Comparison of ENCODE assay signal across 21 cellular contexts in the genomic region with DNA sequence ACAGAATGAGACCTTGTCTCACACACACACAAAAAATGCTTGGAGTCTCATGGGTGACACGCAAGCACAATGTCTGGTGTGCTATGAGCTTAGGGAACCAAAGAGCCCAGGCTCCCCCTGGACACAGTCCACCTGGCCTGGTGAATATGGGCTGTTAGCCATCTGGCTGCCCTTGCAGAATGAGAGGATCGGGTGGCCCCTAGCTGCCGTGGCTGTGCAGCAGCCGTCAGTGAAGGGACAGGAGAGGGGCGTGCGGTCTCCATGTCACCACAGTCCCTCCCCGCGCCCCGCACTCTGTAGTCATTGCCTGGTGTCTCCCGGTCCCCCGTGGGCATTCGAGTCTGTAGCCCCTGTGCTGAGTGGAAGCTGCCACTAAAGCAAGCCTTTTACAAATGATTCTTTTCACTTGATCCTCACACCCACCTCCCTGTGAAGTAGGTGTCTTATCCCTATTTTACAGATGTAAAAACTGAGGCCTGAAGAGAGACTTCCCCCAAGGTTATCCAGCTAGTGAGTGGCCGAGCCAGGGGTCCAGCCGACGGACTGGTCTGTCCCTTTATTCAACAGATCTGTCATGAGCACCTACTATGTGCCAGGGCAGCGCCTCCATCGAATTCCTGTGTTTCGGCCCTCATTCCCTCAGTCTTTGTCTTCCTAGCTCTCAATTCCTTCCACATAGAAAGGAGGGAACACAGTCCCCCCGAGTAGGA. TPM values are rescaled to one million over a fixed set of nuclear protein-coding genes. Genes with fewer than 3 reads are reported as not detected.
DNase-seq lines count a peak whose midpoint lies in the region; ATAC-seq, FAIRE-seq and TF ChIP-seq lines count a peak whose summit lies in the region.
"Had no signal": no experiment of that assay in that cellular context is flagged by ENCODE, and none has a peak within 500 bp of the region (broad histone marks: within the 10 kb centered on the region; RNA-seq: fewer than 3 reads in every experiment).

No MANE protein-coding gene starts in this region.

- H3K79me2 ChIP-seq in SK-N-SH (ENCODE audit: insufficient read depth) (no peaks in the 10 kb centered on the region), HepG2 (ENCODE audit: insufficient read depth, low read length) (no peaks in the 10 kb centered on the region), hepatocyte (no peaks in the 10 kb centered on the region)

- H3K27ac ChIP-seq in SK-N-SH (ENCODE audit: low read depth in 2 of 2, low read length in 1 of 2) (no peak overlapping the region), HepG2 (ENCODE audit: extremely low read length, insufficient read depth, low read length) (no peak overlapping the region), hepatocyte (no peak overlapping the region), A673 (ENCODE audit: low read depth, low read length, poor library complexity, severe bottlenecking) (no peak overlapping the region)
- H3K27ac ChIP-seq: SK-N-MC had no signal

- peaks cover 30% of the 10 kb centered on the region for H3K36me3 Mint-ChIP-seq in endothelial cell (ENCODE audit: low read depth, unreplicated experiment)
- H3K36me3 Mint-ChIP-seq in activated T-helper 1 cell treated with anti-CD3 and anti-CD28 coated beads, Interleukin-12 subunit alpha, Interleukin-12 subunit beta, Interleukin-2, Interleukin-4 antibody, amounts not matched to agents 30 ng/mL and 10 ng/mL and 1 ng/mL, durations not matched to agents 14 hours and 24 hours and 36 hours (ENCODE audit: low read depth), result peaks cover 19% of the 10 kb centered on the region

- H3K9me3 Mint-ChIP-seq in endothelial cell (ENCODE audit: unreplicated experiment), result no peaks in the 10 kb centered on the region
- H3K9me3 Mint-ChIP-seq in activated T-helper 1 cell treated with anti-CD3 and anti-CD28 coated beads, Interleukin-12 subunit alpha, Interleukin-12 subunit beta, Interleukin-2, Interleukin-4 antibody, amounts not matched to agents 30 ng/mL and 10 ng/mL and 1 ng/mL, durations not matched to agents 14 hours and 24 hours and 36 hours, result no peaks in the 10 kb centered on the region
- H3K9me3 Mint-ChIP-seq: CD4-positive, CD25-positive, alpha-beta regulatory T cell had no signal

- no peak for TF ChIP-seq POLR2A in HepG2 (IDR thresholded peaks at IDR 0.05; ENCODE audit: insufficient read depth in 1 of 2, low read depth in 2 of 2, low read length in 2 of 2)

- no peak overlapping the region for H3K4me3 ChIP-seq in SK-N-SH (ENCODE audit: low read depth in 2 of 2, low read length in 1 of 2)
- no peak overlapping the region for H3K4me3 ChIP-seq in HepG2 (replicated peaks in 1 of 3; ENCODE audit: insufficient read depth in 1 of 3, low read depth in 2 of 3, low read length in 3 of 3)
- H3K4me3 ChIP-seq in hepatocyte, result no peak overlapping the region
- no peak overlapping the region for H3K4me3 ChIP-seq in A673 (ENCODE audit: low read depth, low read length, poor library complexity, severe bottlenecking)
- H3K4me3 ChIP-seq: SK-N-MC had no signal

- no peaks in the 10 kb centered on the region for H4K20me1 ChIP-seq in SK-N-SH (ENCODE audit: insufficient read depth)
- no peaks in the 10 kb centered on the region for H4K20me1 ChIP-seq in HepG2 (ENCODE audit: insufficient read depth, low read length)
- no peaks in the 10 kb centered on the region for H4K20me1 ChIP-seq in hepatocyte (ENCODE audit: insufficient read depth, poor library complexity, severe bottlenecking)

- no peak for ATAC-seq in SK-N-SH treated with all-trans-retinoic acid at 6 μM for 48 hours
- no peak for ATAC-seq in HepG2
- ATAC-seq: HCT116, PC-3 had no signal

- TF ChIP-seq EP300 in SK-N-SH (IDR thresholded peaks at IDR 0.05; ENCODE audit: borderline replicate concordance in 1 of 2, low read depth in 1 of 2, low read length in 1 of 2) (no peak), HepG2 (IDR thresholded peaks at IDR 0.05; ENCODE audit: low read depth in 2 of 2, low read length in 2 of 2) (no peak), HepG2 (CRISPR knock-in tag; IDR thresholded peaks at IDR 0.05; ENCODE audit: borderline replicate concordance) (no peak)

- H3K9me2 ChIP-seq in SK-N-SH (no peaks in the 10 kb centered on the region), hepatocyte (replicated peaks; ENCODE audit: insufficient read depth) (no peaks in the 10 kb centered on the region)

- DNase-seq in SK-N-SH, result no peak
- DNase-seq in endothelial cell (ENCODE audit: low spot score), result no peak
- no peak for DNase-seq in HepG2 (ENCODE audit: low spot score)
- no peak for DNase-seq in hepatocyte (ENCODE audit: low spot score)
- no peak for DNase-seq in activated T-helper 1 cell treated with anti-CD3 and anti-CD28 coated beads, Interleukin-12 subunit alpha, Interleukin-12 subunit beta, Interleukin-2, Interleukin-4 antibody, amounts not matched to agents 30 ng/mL and 10 ng/mL and 1 ng/mL, durations not matched to agents 14 hours and 24 hours and 36 hours (ENCODE audit: low spot score)
- no peak for DNase-seq in A673 (ENCODE audit: low spot score)
- no peak for DNase-seq in Ammon's horn (ENCODE audit: low spot score)
- DNase-seq: Calu3; CD4-positive, CD25-positive, alpha-beta regulatory T cell; DMS79; GDM1; IMR-90; NCI-H1930; NCI-H526; PC-3 had no signal

- no peaks in the 10 kb centered on the region for H3K27me3 ChIP-seq in SK-N-SH (ENCODE audit: insufficient read depth)
- no peaks in the 10 kb centered on the region for H3K27me3 ChIP-seq in HepG2 (ENCODE audit: control insufficient read depth in 1 of 2, insufficient read depth in 2 of 2, low read length in 2 of 2)
- H3K27me3 ChIP-seq in hepatocyte, result no peaks in the 10 kb centered on the region
- no peaks in the 10 kb centered on the region for H3K27me3 ChIP-seq in A673 (replicated peaks; ENCODE audit: insufficient read depth, low read depth, low read length, poor library complexity)

- H3K4me1 Mint-ChIP-seq in endothelial cell (ENCODE audit: unreplicated experiment), result peaks cover 4% of the 10 kb centered on the region
- peaks cover 16% of the 10 kb centered on the region for H3K4me1 Mint-ChIP-seq in activated T-helper 1 cell treated with anti-CD3 and anti-CD28 coated beads, Interleukin-12 subunit alpha, Interleukin-12 subunit beta, Interleukin-2, Interleukin-4 antibody, amounts not matched to agents 30 ng/mL and 10 ng/mL and 1 ng/mL, durations not matched to agents 14 hours and 24 hours and 36 hours (ENCODE audit: low read depth)

- FAIRE-seq in HepG2 (lab: Jason Lieb, UNC), result no peak
- FAIRE-seq: A204.1, GM12892, GM19239 had no signal

- intact Hi-C loops in HepG2 (cut with micrococcal nuclease; ENCODE audit: unreplicated experiment), result no loop called here
- intact Hi-C loops in activated T-helper 1 cell treated with anti-CD3 and anti-CD28 coated beads, Interleukin-12 subunit alpha, Interleukin-12 subunit beta, Interleukin-2, Interleukin-4 antibody, amounts not matched to agents 30 ng/mL and 10 ng/mL and 1 ng/mL, durations not matched to agents 14 hours and 24 hours and 36 hours (cut with micrococcal nuclease), result no loop called here
- intact Hi-C loops in A673 (cut with micrococcal nuclease; ENCODE audit: unreplicated experiment), result no loop called here

- H3K4me2 ChIP-seq in SK-N-SH, result no peak overlapping the region
- H3K4me2 ChIP-seq in HepG2 (ENCODE audit: low read depth, low read length), result no peak overlapping the region
- no peak overlapping the region for H3K4me2 ChIP-seq in hepatocyte

- H2AFZ ChIP-seq in SK-N-SH (ENCODE audit: low read depth) (no peak overlapping the region), HepG2 (ENCODE audit: low read length) (no peak overlapping the region), hepatocyte (no peak overlapping the region)

- POLR2A ChIA-PET in SK-N-SH (lab: Yijun Ruan, JAX) (interaction anchor here (0.6 to 1.2 kb wide), 2 partner anchors 63 to 122 kb away, joined by 3 read pairs; no protein-coding TSS in a partner anchor), HepG2 (lab: Yijun Ruan, JAX) (no interaction called here), A673 (lab: Charles Lee; ENCODE audit: low non-redundant PET) (no interaction called here)

- H3K9ac ChIP-seq in SK-N-SH, result no peak overlapping the region
- H3K9ac ChIP-seq in HepG2 (ENCODE audit: insufficient read depth, low read depth, low read length), result no peak overlapping the region

- H3K9me3 ChIP-seq in SK-N-SH, result no peaks in the 10 kb centered on the region
- no peaks in the 10 kb centered on the region for H3K9me3 ChIP-seq in HepG2 (ENCODE audit: low read length)
- no peaks in the 10 kb centered on the region for H3K9me3 ChIP-seq in hepatocyte (ENCODE audit: low read depth)
- no peaks in the 10 kb centered on the region for H3K9me3 ChIP-seq in A673 (ENCODE audit: low read depth, low read length, poor library complexity, severe bottlenecking)

- peaks cover 0 to 7% of the 10 kb centered on the region in 2 experiments for H3K36me3 ChIP-seq in SK-N-SH (replicated peaks in 1 of 2; ENCODE audit: control insufficient read depth in 1 of 2, insufficient read depth in 2 of 2, low read length in 1 of 2)
- peaks cover 4 to 40% of the 10 kb centered on the region in 2 experiments; a peak in 4 of 5 replicates for H3K36me3 ChIP-seq in HepG2 (replicated peaks in 1 of 2; ENCODE audit: control insufficient read depth in 1 of 2, insufficient read depth in 2 of 2, low read length in 2 of 2)
- H3K36me3 ChIP-seq in hepatocyte (replicated peaks; ENCODE audit: insufficient read depth, low read depth), result no peaks in the 10 kb centered on the region
- H3K36me3 ChIP-seq in A673 (ENCODE audit: insufficient read depth, low read length, poor library complexity, severe bottlenecking), result peaks cover 29% of the 10 kb centered on the region

- no peak for TF ChIP-seq CTCF in SK-N-SH (IDR thresholded peaks at IDR 0.05)
- no peak for TF ChIP-seq CTCF in endothelial cell (IDR thresholded peaks at IDR 0.05; ENCODE audit: unreplicated experiment)
- TF ChIP-seq CTCF in HepG2 (CRISPR knock-in tag; IDR thresholded peaks at IDR 0.05), result no peak
- no peak for TF ChIP-seq CTCF in hepatocyte (IDR thresholded peaks at IDR 0.05; ENCODE audit: poor library complexity)
- TF ChIP-seq CTCF in A673 (conservative IDR thresholded peaks at IDR 0.05; ENCODE audit: low read depth, low read length), result no peak

- CTCF ChIA-PET in SK-N-SH (lab: Yijun Ruan, JAX), result interaction anchor here (0.8 to 14.2 kb wide), 8 partner anchors 20 to 253 kb away, joined by 3 to 175 read pairs (median 5); partner anchors contain the start of gene FAM222A
- CTCF ChIA-PET in HepG2 (lab: Yijun Ruan, JAX; ENCODE audit: low intra/inter-chr PET ratio, low total read pairs), result no interaction called here
- CTCF ChIA-PET in A673 (lab: Charles Lee), result no interaction called here

- in situ Hi-C loops in HepG2 (cut with HindIII; ENCODE audit: extremely low pct_ligation_motif_present, low pct_unique_long_range_greater_than_20kb), result no loop called here

- peaks cover 0 to 41% of the 10 kb centered on the region in 2 experiments; a peak in 2 of 4 replicates for H3K4me1 ChIP-seq in SK-N-SH (ENCODE audit: control insufficient read depth in 1 of 2, insufficient read depth in 2 of 2, low read depth in 1 of 2, low read length in 1 of 2)
- H3K4me1 ChIP-seq in HepG2 (ENCODE audit: insufficient read depth, low read length), result peaks cover 27% of the 10 kb centered on the region
- peaks cover 3% of the 10 kb centered on the region for H3K4me1 ChIP-seq in hepatocyte (ENCODE audit: insufficient read depth)
- no peaks in the 10 kb centered on the region for H3K4me1 ChIP-seq in A673 (ENCODE audit: insufficient read depth, low read length, poor library complexity, severe bottlenecking)

- no peak overlapping the region for H3K27ac Mint-ChIP-seq in endothelial cell (ENCODE audit: unreplicated experiment)
- no peak overlapping the region for H3K27ac Mint-ChIP-seq in activated T-helper 1 cell treated with anti-CD3 and anti-CD28 coated beads, Interleukin-12 subunit alpha, Interleukin-12 subunit beta, Interleukin-2, Interleukin-4 antibody, amounts not matched to agents 30 ng/mL and 10 ng/mL and 1 ng/mL, durations not matched to agents 14 hours and 24 hours and 36 hours
- H3K27ac Mint-ChIP-seq: CD4-positive, CD25-positive, alpha-beta regulatory T cell had no signal

- WGBS in SK-N-SH (ENCODE audit: low lambda C conversion rate), result 86% methylated on average over 15 of the region's 19 CpGs
- 92% methylated on average over 13 of the region's 19 CpGs for WGBS in HepG2 (ENCODE audit: low lambda C conversion rate)
- WGBS in hepatocyte (ENCODE audit: low lambda C conversion rate, missing lambda C conversion rate), result 96% methylated on average over 19 of the region's 19 CpGs

- BruUV-seq in HepG2 (replicated peaks; lab: Mats Ljungman, UMichigan) (no TSS peak), A673 (replicated peaks; lab: Mats Ljungman, UMichigan) (no TSS peak)

- H3K4me3 Mint-ChIP-seq in endothelial cell (ENCODE audit: unreplicated experiment), result peak overlapping the region; percentile 71
- H3K4me3 Mint-ChIP-seq in activated T-helper 1 cell treated with anti-CD3 and anti-CD28 coated beads, Interleukin-12 subunit alpha, Interleukin-12 subunit beta, Interleukin-2, Interleukin-4 antibody, amounts not matched to agents 30 ng/mL and 10 ng/mL and 1 ng/mL, durations not matched to agents 14 hours and 24 hours and 36 hours, result no peak overlapping the region
- H3K4me3 Mint-ChIP-seq: CD4-positive, CD25-positive, alpha-beta regulatory T cell had no signal

- TF ChIP-seq RAD21 in SK-N-SH (IDR thresholded peaks at IDR 0.05; ENCODE audit: low read length) (0 out of 2 replicates have a peak, but pooled peaks have one; percentile 18), HepG2 (CRISPR knock-in tag; IDR thresholded peaks at IDR 0.05) (no peak)

- H3F3A ChIP-seq in SK-N-SH (replicated peaks; ENCODE audit: insufficient read depth), result peaks cover 3% of the 10 kb centered on the region

- H3K27me3 Mint-ChIP-seq in endothelial cell (ENCODE audit: unreplicated experiment), result peaks cover 8% of the 10 kb centered on the region
- peaks cover 7% of the 10 kb centered on the region for H3K27me3 Mint-ChIP-seq in activated T-helper 1 cell treated with anti-CD3 and anti-CD28 coated beads, Interleukin-12 subunit alpha, Interleukin-12 subunit beta, Interleukin-2, Interleukin-4 antibody, amounts not matched to agents 30 ng/mL and 10 ng/mL and 1 ng/mL, durations not matched to agents 14 hours and 24 hours and 36 hours (ENCODE audit: insufficient read depth)
- H3K27me3 Mint-ChIP-seq: CD4-positive, CD25-positive, alpha-beta regulatory T cell had no signal

RNA-seq across cellular contexts. Expression of gene MVK, which starts 18.8 kb away (rescaled TPM):
- polyA plus RNA-seq in SK-N-SH (2012; rRNA removed) (6.3 and 7.0 TPM in 2 replicates), HepG2 (2011; rRNA removed) (11.6 and 22.5 TPM in 2 replicates), hepatocyte (16.0 and 18.3 TPM in 2 replicates)
- polyA plus RNA-seq in SK-N-SH (2012; cell fraction: cytosol; rRNA removed), result 2.8 and 5.3 TPM in 2 replicates
- 9.3 and 10.3 TPM in 2 replicates for polyA plus RNA-seq in SK-N-SH (2012; cell fraction: nucleus; rRNA removed)
- total RNA-seq in endothelial cell (ENCODE audit: unreplicated experiment) (40.7 TPM), HepG2 (2016; rRNA removed; fragmentation: Illumina TruSeq; extraction: Trizol) (47.1 and 66.9 TPM in 2 replicates), hepatocyte (32.8 and 34.3 TPM in 2 replicates), A673 (2021) (45.4 and 56.0 TPM in 2 replicates)
- total RNA-seq in HepG2 (2016; cell fraction: cytosol; rRNA removed; fragmentation: Illumina TruSeq; extraction: Trizol; ENCODE audit: low read depth), result 15.1 and 17.9 TPM in 2 replicates
- total RNA-seq in HepG2 (2016; cell fraction: insoluble cytoplasmic fraction; rRNA removed; fragmentation: Illumina TruSeq; extraction: Trizol), result 40.9 and 70.6 TPM in 2 replicates
- total RNA-seq in HepG2 (2016; cell fraction: membrane; rRNA removed; fragmentation: Illumina TruSeq; extraction: Trizol), result 34.1 and 39.6 TPM in 2 replicates
- total RNA-seq in HepG2 (2016; cell fraction: nucleus; rRNA removed; fragmentation: Illumina TruSeq; extraction: Trizol), result 38.8 and 47.2 TPM in 2 replicates
- polyA plus RNA-seq in HepG2 (2011; cell fraction: cytosol; rRNA removed), result 12.4 and 13.5 TPM in 2 replicates
- 32.0 and 47.6 TPM in 2 replicates for polyA plus RNA-seq in HepG2 (2011; cell fraction: nucleus; rRNA removed)
- polyA plus RNA-seq in HepG2 (2012), result 19.2 and 28.6 TPM in 2 replicates
- 16.3 and 19.9 TPM in 2 replicates for polyA plus RNA-seq in HepG2 (2016; cell fraction: cytosol; fragmentation: Illumina TruSeq; extraction: Trizol; ENCODE audit: low read depth)
- polyA plus RNA-seq in HepG2 (2016; cell fraction: insoluble cytoplasmic fraction; fragmentation: Illumina TruSeq; extraction: Trizol; ENCODE audit: low read depth), result 42.0 and 50.4 TPM in 2 replicates
- 26.9 and 30.0 TPM in 2 replicates for polyA plus RNA-seq in HepG2 (2016; cell fraction: membrane; fragmentation: Illumina TruSeq; extraction: Trizol; ENCODE audit: low read depth)
- 78.2 and 82.6 TPM in 2 replicates for polyA plus RNA-seq in HepG2 (2016; cell fraction: nucleus; fragmentation: Illumina TruSeq; extraction: Trizol; ENCODE audit: insufficient read depth, low read depth)
- polyA minus RNA-seq in HepG2 (2011; rRNA and poly(A)+ RNA removed; ENCODE audit: low replicate concordance), result 19.6 and 22.9 TPM in 2 replicates
- 6.1 and 8.0 TPM in 2 replicates for polyA minus RNA-seq in HepG2 (2011; cell fraction: cytosol; rRNA and poly(A)+ RNA removed)
- 12.2 and 21.1 TPM in 2 replicates for polyA minus RNA-seq in HepG2 (2011; cell fraction: nucleus; rRNA and poly(A)+ RNA removed)
- total RNA-seq in activated T-helper 1 cell treated with anti-CD3 and anti-CD28 coated beads, Interleukin-12 subunit alpha, Interleukin-12 subunit beta, Interleukin-2, Interleukin-4 antibody, amounts not matched to agents 30 ng/mL and 10 ng/mL and 1 ng/mL, durations not matched to agents 14 hours and 24 hours and 36 hours, result 14.2 and 15.8 TPM in 2 replicates

RNA-seq across cellular contexts. Expression of gene MMAB, which starts 19.0 kb away (rescaled TPM):
- 14.8 and 15.9 TPM in 2 replicates for polyA plus RNA-seq in SK-N-SH (2012; rRNA removed)
- polyA plus RNA-seq in SK-N-SH (2012; cell fraction: cytosol; rRNA removed), result 11.7 and 14.3 TPM in 2 replicates
- polyA plus RNA-seq in SK-N-SH (2012; cell fraction: nucleus; rRNA removed), result 18.6 and 20.3 TPM in 2 replicates
- 41.6 TPM for total RNA-seq in endothelial cell (ENCODE audit: unreplicated experiment)
- total RNA-seq in HepG2 (2016; rRNA removed; fragmentation: Illumina TruSeq; extraction: Trizol), result 77.3 and 112 TPM in 2 replicates
- total RNA-seq in HepG2 (2016; cell fraction: cytosol; rRNA removed; fragmentation: Illumina TruSeq; extraction: Trizol; ENCODE audit: low read depth), result 32.4 and 42.7 TPM in 2 replicates
- total RNA-seq in HepG2 (2016; cell fraction: insoluble cytoplasmic fraction; rRNA removed; fragmentation: Illumina TruSeq; extraction: Trizol), result 80.5 and 108 TPM in 2 replicates
- total RNA-seq in HepG2 (2016; cell fraction: membrane; rRNA removed; fragmentation: Illumina TruSeq; extraction: Trizol), result 59.5 and 67.4 TPM in 2 replicates
- 37.8 and 41.0 TPM in 2 replicates for total RNA-seq in HepG2 (2016; cell fraction: nucleus; rRNA removed; fragmentation: Illumina TruSeq; extraction: Trizol)
- polyA plus RNA-seq in HepG2 (2011; rRNA removed), result 26.1 and 33.2 TPM in 2 replicates
- polyA plus RNA-seq in HepG2 (2011; cell fraction: cytosol; rRNA removed), result 29.9 and 32.2 TPM in 2 replicates
- polyA plus RNA-seq in HepG2 (2011; cell fraction: nucleus; rRNA removed), result 34.9 and 43.2 TPM in 2 replicates
- 39.1 and 40.4 TPM in 2 replicates for polyA plus RNA-seq in HepG2 (2012)
- 36.6 and 44.0 TPM in 2 replicates for polyA plus RNA-seq in HepG2 (2016; cell fraction: cytosol; fragmentation: Illumina TruSeq; extraction: Trizol; ENCODE audit: low read depth)
- 98.7 and 99.8 TPM in 2 replicates for polyA plus RNA-seq in HepG2 (2016; cell fraction: insoluble cytoplasmic fraction; fragmentation: Illumina TruSeq; extraction: Trizol; ENCODE audit: low read depth)
- polyA plus RNA-seq in HepG2 (2016; cell fraction: membrane; fragmentation: Illumina TruSeq; extraction: Trizol; ENCODE audit: low read depth), result 39.9 and 52.5 TPM in 2 replicates
- polyA plus RNA-seq in HepG2 (2016; cell fraction: nucleus; fragmentation: Illumina TruSeq; extraction: Trizol; ENCODE audit: insufficient read depth, low read depth), result 58.2 and 63.9 TPM in 2 replicates
- 37.1 and 53.3 TPM in 2 replicates for polyA minus RNA-seq in HepG2 (2011; rRNA and poly(A)+ RNA removed; ENCODE audit: low replicate concordance)
- 11.8 and 16.2 TPM in 2 replicates for polyA minus RNA-seq in HepG2 (2011; cell fraction: cytosol; rRNA and poly(A)+ RNA removed)
- 21.0 and 29.1 TPM in 2 replicates for polyA minus RNA-seq in HepG2 (2011; cell fraction: nucleus; rRNA and poly(A)+ RNA removed)
- 46.6 and 66.6 TPM in 2 replicates for total RNA-seq in hepatocyte
- polyA plus RNA-seq in hepatocyte, result 80.6 and 80.8 TPM in 2 replicates
- 41.9 and 42.2 TPM in 2 replicates for total RNA-seq in activated T-helper 1 cell treated with anti-CD3 and anti-CD28 coated beads, Interleukin-12 subunit alpha, Interleukin-12 subunit beta, Interleukin-2, Interleukin-4 antibody, amounts not matched to agents 30 ng/mL and 10 ng/mL and 1 ng/mL, durations not matched to agents 14 hours and 24 hours and 36 hours
- 97.6 and 104 TPM in 2 replicates for total RNA-seq in A673 (2021)

Comparison
In these comparisons a context has a peak if more than half of its experiments do, and no peak if none do; other contexts are left out.
1. Of the 25 proteins assayed by ChIP-seq in both HepG2 and SK-N-SH: peak only in HepG2: none; only in SK-N-SH: RAD21; in both: none; in neither: 24.